8 cellular contexts compared by ENCODE assay signal in genomic region chr7:1065263-1066260, GRCh38. TPM values are rescaled to one million over a fixed set of nuclear protein-coding genes. Genes with fewer than 3 reads are reported as not detected.
DNase-seq lines count a peak whose midpoint lies in the region; ATAC-seq and TF ChIP-seq lines count a peak whose summit lies in the region.

No MANE protein-coding gene starts in this region.

- H3K9me3 Mint-ChIP-seq in activated CD4-positive, alpha-beta T cell treated with anti-CD3 and anti-CD28 coated beads, Interleukin-2, amount 10 ng/mL, durations not matched to agents 24 days and 14 days = no peaks in the 10 kb centered on the region

- H3K4me3 Mint-ChIP-seq in activated CD4-positive, alpha-beta T cell treated with anti-CD3 and anti-CD28 coated beads, Interleukin-2, amount 10 ng/mL, durations not matched to agents 24 days and 14 days = peak overlapping the region; percentile 60

- H3K27ac Mint-ChIP-seq in activated CD4-positive, alpha-beta T cell treated with anti-CD3 and anti-CD28 coated beads, Interleukin-2, amount 10 ng/mL, durations not matched to agents 24 days and 14 days = no peak overlapping the region

- H3K4me1 ChIP-seq in right lobe of liver = peaks cover 0 to 11% (median 1%) of the 10 kb centered on the region in 4 donors

- TF ChIP-seq CTCF in choroid plexus epithelial cell (conservative IDR thresholded peaks at IDR 0.05; ENCODE audit: low read depth, low read length) (peak; percentile 87), right lobe of liver (IDR thresholded peaks at IDR 0.05) (peak; percentile 84 to 97 (median 89))

- DNase-seq in GM03348 (ENCODE audit: low spot score) (peak; percentile 96), NCI-H2171 treated with DMSO at 0.1 percent for 48 hours (lab: John Stamatoyannopoulos, UW) (peak; percentile 39), choroid plexus epithelial cell (ENCODE audit: low read depth) (peak; percentile 76), right lobe of liver (peak; percentile 83 to 88 (median 85))
- peak; percentile 96 for DNase-seq in activated CD4-positive, alpha-beta T cell treated with anti-CD3 and anti-CD28 coated beads, Interleukin-2, amount 10 ng/mL, durations not matched to agents 24 days and 14 days
- peak; percentile 52 to 72 (median 60) for DNase-seq in stimulated activated CD4-positive, alpha-beta T cell treated with anti-CD3 and anti-CD28 coated beads, TNF-alpha, amount 100 ng/mL, for 1 hour (ENCODE audit: low read depth in 3 of 3, low spot score in 1 of 3)

- H3K4me3 ChIP-seq in choroid plexus epithelial cell (ENCODE audit: low read depth, low read length) (no peak overlapping the region), right lobe of liver (no peak overlapping the region)

- intact Hi-C loops in activated CD4-positive, alpha-beta T cell treated with anti-CD3 and anti-CD28 coated beads, Interleukin-2, amount 10 ng/mL, durations not matched to agents 24 days and 14 days (cut with micrococcal nuclease) = loop anchor here (1.0 to 5.0 kb wide), 4 partner anchors 37 to 158 kb away; no protein-coding TSS in a partner anchor
- intact Hi-C loops in right lobe of liver (cut with DNase I) = no loop called here

- H3K36me3 ChIP-seq in right lobe of liver = no peaks in the 10 kb centered on the region

- no peaks in the 10 kb centered on the region for H3K27me3 ChIP-seq in right lobe of liver

- peak; percentile 50 for ATAC-seq in HG02623 (IDR thresholded peaks at IDR 0.05; ENCODE audit: unreplicated experiment)
- ATAC-seq in right lobe of liver = peak; percentile 94 to 98 (median 98)
- ATAC-seq in GM18858 (IDR thresholded peaks at IDR 0.05; ENCODE audit: unreplicated experiment) = no peak

- H3K36me3 Mint-ChIP-seq in activated CD4-positive, alpha-beta T cell treated with anti-CD3 and anti-CD28 coated beads, Interleukin-2, amount 10 ng/mL, durations not matched to agents 24 days and 14 days (ENCODE audit: low read depth) = no peaks in the 10 kb centered on the region

- no peak overlapping the region for H3K27ac ChIP-seq in right lobe of liver

- H3K4me1 Mint-ChIP-seq in activated CD4-positive, alpha-beta T cell treated with anti-CD3 and anti-CD28 coated beads, Interleukin-2, amount 10 ng/mL, durations not matched to agents 24 days and 14 days = no peaks in the 10 kb centered on the region

- 22% methylated on average over 11 of the region's 61 CpGs for WGBS in right lobe of liver (ENCODE audit: insufficient coverage, low coverage, low lambda C conversion rate, missing lambda C conversion rate)

- no peaks in the 10 kb centered on the region for H3K9me3 ChIP-seq in right lobe of liver

- H3K27me3 Mint-ChIP-seq in activated CD4-positive, alpha-beta T cell treated with anti-CD3 and anti-CD28 coated beads, Interleukin-2, amount 10 ng/mL, durations not matched to agents 24 days and 14 days = peaks cover 4% of the 10 kb centered on the region

- TF ChIP-seq POLR2A in right lobe of liver (IDR thresholded peaks at IDR 0.05) = no peak

RNA-seq across cellular contexts. Expression of gene GPR146, which starts 21.2 kb away (rescaled TPM):
- 2.5 and 4.1 TPM in 2 replicates for total RNA-seq in activated CD4-positive, alpha-beta T cell treated with anti-CD3 and anti-CD28 coated beads, Interleukin-2, amount 10 ng/mL, durations not matched to agents 24 days and 14 days
- total RNA-seq in right lobe of liver = 10 to 100 TPM; 13.3 to 45.3 (median 22.8) TPM

RNA-seq across cellular contexts. Expression of gene GPER1, which starts 22.4 kb away (rescaled TPM):
- 0.09 TPM in 1 of 2 replicates, not detected in the other for total RNA-seq in activated CD4-positive, alpha-beta T cell treated with anti-CD3 and anti-CD28 coated beads, Interleukin-2, amount 10 ng/mL, durations not matched to agents 24 days and 14 days
- total RNA-seq in right lobe of liver = 10 to 100 TPM in 4 of 6 experiments, 1 to 10 TPM in 2; 7.0 to 26.4 (median 11.9) TPM

Comparison
In these comparisons a context has a peak if more than half of its experiments do, and no peak if none do; other contexts are left out.
1. DNase-seq: peak in every context shown above with its lines; median percentile 96 in GM03348; 96 in activated CD4-positive, alpha-beta T cell treated with anti-CD3 and anti-CD28 coated beads, Interleukin-2, amount 10 ng/mL, durations not matched to agents 24 days and 14 days; 85 in right lobe of liver; 76 in choroid plexus epithelial cell; 60 in stimulated activated CD4-positive, alpha-beta T cell treated with anti-CD3 and anti-CD28 coated beads, TNF-alpha, amount 100 ng/mL, for 1 hour; 39 in NCI-H2171 treated with DMSO at 0.1 percent for 48 hours.